Comparison of ENCODE assay signal across 11 cellular contexts in the genomic region with DNA sequence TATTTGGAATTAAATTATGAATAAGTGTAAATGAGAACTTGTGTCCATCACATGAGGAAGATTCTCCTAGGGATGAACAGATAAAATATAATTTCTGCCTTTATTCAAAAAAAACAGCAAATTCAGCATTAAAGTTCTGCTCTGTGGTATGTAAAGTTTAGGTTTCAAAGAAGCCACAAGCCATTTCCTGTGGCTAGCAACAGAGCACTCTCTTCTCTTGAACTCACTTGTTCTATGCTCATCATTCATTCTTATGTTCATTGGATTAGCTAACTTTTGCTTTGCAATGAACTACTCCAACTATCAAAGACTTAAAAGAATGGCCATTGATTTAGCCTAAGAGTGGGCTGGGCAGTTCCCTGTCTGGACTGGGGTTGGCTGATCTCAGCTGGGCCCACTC. TPM values are rescaled to one million over a fixed set of nuclear protein-coding genes. Genes with fewer than 3 reads are reported as not detected.
A peak's percentile ranks its signal among the peaks of the same experiment; 100 is the strongest.
DNase-seq lines count a peak whose midpoint lies in the region; ATAC-seq and TF ChIP-seq lines count a peak whose summit lies in the region.
"Had no signal": no experiment of that assay in that cellular context is flagged by ENCODE, and none has a peak within 500 bp of the region (broad histone marks: within the 10 kb centered on the region; RNA-seq: fewer than 3 reads in every experiment).

No MANE protein-coding gene starts in this region.

- no peak for TF ChIP-seq POLR2A in stomach (IDR thresholded peaks at IDR 0.05)

- H3K27me3 Mint-ChIP-seq in CD4-positive, alpha-beta memory T cell = no peaks in the 10 kb centered on the region
- peaks cover 6% of the 10 kb centered on the region for H3K27me3 Mint-ChIP-seq in osteocyte (ENCODE audit: unreplicated experiment)

- peaks cover 23 to 37% (median 32%) of the 10 kb centered on the region in 4 donors for H3K4me1 Mint-ChIP-seq in CD4-positive, alpha-beta memory T cell
- H3K4me1 Mint-ChIP-seq in osteocyte (ENCODE audit: unreplicated experiment) = no peaks in the 10 kb centered on the region

- H3K27me3 ChIP-seq in CD4-positive, alpha-beta memory T cell (ENCODE audit: insufficient read depth, low read length) = no peaks in the 10 kb centered on the region
- H3K27me3 ChIP-seq in stomach = peaks cover 0 to 7% (median 0%) of the 10 kb centered on the region in 3 donors

- peak; percentile 42 to 64 (median 52) for DNase-seq in CD4-positive, alpha-beta memory T cell
- DNase-seq in OCI-LY7 (ENCODE audit: low spot score) = peak; percentile 41
- DNase-seq in stomach = no peak
- no peak for DNase-seq in kidney tubule cell (ENCODE audit: low spot score)
- no peak for DNase-seq in osteocyte (ENCODE audit: extremely low spot score, unreplicated experiment)
- no peak for DNase-seq in NCI-H128 (lab: John Stamatoyannopoulos, UW; ENCODE audit: unreplicated experiment)
- DNase-seq: activated effector memory CD4-positive, alpha-beta T cell treated with Interleukin-2 at 50 U/mL for 16 hours; OCI-M1 had no signal

- peaks cover 0 to 6% (median 0%) of the 10 kb centered on the region in 8 donors for H3K9me3 Mint-ChIP-seq in CD4-positive, alpha-beta memory T cell
- no peaks in the 10 kb centered on the region for H3K9me3 Mint-ChIP-seq in osteocyte (ENCODE audit: unreplicated experiment)

- peak; percentile 91 for ATAC-seq in GM19035 (IDR thresholded peaks at IDR 0.05; ENCODE audit: unreplicated experiment)
- ATAC-seq in HG02943 (IDR thresholded peaks at IDR 0.05; ENCODE audit: low read depth, unreplicated experiment) = peak; percentile 59

- peak overlapping the region; percentile 13 to 27 for H3K4me3 ChIP-seq in CD4-positive, alpha-beta memory T cell (ENCODE audit: low read length in 2 of 2)
- H3K4me3 ChIP-seq in OCI-LY7 (ENCODE audit: low read depth, low read length, poor library complexity, severe bottlenecking) = peak overlapping the region; percentile 38
- H3K4me3 ChIP-seq in stomach = no peak overlapping the region

- no peak overlapping the region for H3K27ac ChIP-seq in CD4-positive, alpha-beta memory T cell (ENCODE audit: low read depth, low read length)
- H3K27ac ChIP-seq in OCI-LY7 (ENCODE audit: low read depth, low read length, poor library complexity, severe bottlenecking) = peak overlapping the region; percentile 18
- H3K27ac ChIP-seq in stomach = no peak overlapping the region

- peaks cover 30% of the 10 kb centered on the region for H3K4me1 ChIP-seq in CD4-positive, alpha-beta memory T cell (ENCODE audit: insufficient read depth, low read length)
- peaks cover 47% of the 10 kb centered on the region for H3K4me1 ChIP-seq in OCI-LY7 (ENCODE audit: insufficient read depth, low read length, poor library complexity, severe bottlenecking)
- no peaks in the 10 kb centered on the region for H3K4me1 ChIP-seq in stomach

- BruUV-seq in OCI-LY7 (replicated peaks; lab: Mats Ljungman, UMichigan) = no TSS peak

- H3K36me3 Mint-ChIP-seq in CD4-positive, alpha-beta memory T cell = no peaks in the 10 kb centered on the region
- no peaks in the 10 kb centered on the region for H3K36me3 Mint-ChIP-seq in osteocyte (ENCODE audit: unreplicated experiment)

- H4K20me1 ChIP-seq in OCI-LY7 (ENCODE audit: insufficient read depth, low read length) = no peaks in the 10 kb centered on the region

- CTCF ChIA-PET in CD4-positive, alpha-beta memory T cell (lab: Charles Lee; ENCODE audit: partially characterized antibody) = no interaction called here
- CTCF ChIA-PET in OCI-LY7 (lab: Charles Lee; ENCODE audit: unreplicated experiment) = no interaction called here

- H3K9me3 ChIP-seq in CD4-positive, alpha-beta memory T cell (ENCODE audit: control insufficient read depth in 1 of 2, low read length in 2 of 2) = no peaks in the 10 kb centered on the region
- H3K9me3 ChIP-seq in OCI-LY7 (ENCODE audit: low read length) = 0 out of 2 replicates have a peak, but pooled peaks cover 4% of the 10 kb centered on the region
- peaks cover 0 to 10% (median 7%) of the 10 kb centered on the region in 4 donors for H3K9me3 ChIP-seq in stomach

- no peaks in the 10 kb centered on the region for H3K79me2 ChIP-seq in OCI-LY7 (ENCODE audit: insufficient read depth, low read depth, low read length)

- peak overlapping the region; percentile 26 to 78 (median 52) for H3K4me3 Mint-ChIP-seq in CD4-positive, alpha-beta memory T cell
- no peak overlapping the region for H3K4me3 Mint-ChIP-seq in osteocyte (ENCODE audit: unreplicated experiment)

- no peak for TF ChIP-seq CTCF in OCI-LY7 (conservative IDR thresholded peaks at IDR 0.05; ENCODE audit: low read length)
- TF ChIP-seq CTCF in stomach (IDR thresholded peaks at IDR 0.05) = no peak
- no peak for TF ChIP-seq CTCF in osteocyte (IDR thresholded peaks at IDR 0.05)

- H3K4me2 ChIP-seq in OCI-LY7 (ENCODE audit: low read length) = peak overlapping the region; percentile 65

- H3K27ac Mint-ChIP-seq in CD4-positive, alpha-beta memory T cell = peak overlapping the region in 5 of 7 donors; percentile 8 to 71 (median 21)
- H3K27ac Mint-ChIP-seq in osteocyte (ENCODE audit: unreplicated experiment) = no peak overlapping the region

- no peak for TF ChIP-seq EP300 in stomach (IDR thresholded peaks at IDR 0.05)

- no peaks in the 10 kb centered on the region for H3K36me3 ChIP-seq in CD4-positive, alpha-beta memory T cell (ENCODE audit: insufficient read depth, low read length)
- H3K36me3 ChIP-seq in OCI-LY7 (ENCODE audit: insufficient read depth, low read length) = no peaks in the 10 kb centered on the region
- H3K36me3 ChIP-seq in stomach = no peaks in the 10 kb centered on the region

- POLR2A ChIA-PET in CD4-positive, alpha-beta memory T cell (lab: Charles Lee; ENCODE audit: partially characterized antibody) = interaction anchor here (1.8 kb wide), 1 partner anchor 21 kb away, joined by 11 read pairs; the partner anchor contains the start of gene SNRPB2
- POLR2A ChIA-PET in OCI-LY7 (lab: Charles Lee) = interaction anchor here (0.5 to 10.9 kb wide), 4 partner anchors 10 to 29 kb away, joined by 3 to 82 read pairs (median 5); partner anchors contain the start of gene SNRPB2

- no peaks in the 10 kb centered on the region for H3K9me2 ChIP-seq in OCI-LY7 (ENCODE audit: insufficient read depth, low read length)

- intact Hi-C loops in CD4-positive, alpha-beta memory T cell (cut with micrococcal nuclease) = loop anchor here (1.0 kb wide), 1 partner anchor 21 kb away; the partner anchor contains the start of gene SNRPB2
- intact Hi-C loops in OCI-LY7 (cut with micrococcal nuclease; ENCODE audit: unreplicated experiment) (no loop called here), stomach (cut with DNase I; ENCODE audit: low total_unique reads) (no loop called here)

- H2AFZ ChIP-seq in OCI-LY7 (ENCODE audit: low read length) = peak overlapping the region; percentile 65; the same call in 1 of the 2 replicates

RNA-seq across cellular contexts. Expression of gene SNRPB2, which starts 20.8 kb away (rescaled TPM):
- total RNA-seq in CD4-positive, alpha-beta memory T cell = 10 to 100 TPM; 45.6 to 49.0 TPM
- polyA plus RNA-seq in CD4-positive, alpha-beta memory T cell = 100 to 1,000 TPM in 1 of 2 donors, 10 to 100 TPM in 1; 90.2 to 103 TPM
- total RNA-seq in OCI-LY7 (2014; rRNA removed; shearing (Covaris generic)) = 50.0 and 50.9 TPM in 2 replicates
- 87.8 and 97.2 TPM in 2 replicates for total RNA-seq in OCI-LY7 (2022)
- total RNA-seq in stomach = 10 to 100 TPM in 2 of 5 donors, 1 to 10 TPM in 2, not detected in 1; 2.6 to 49.6 (median 11.6) TPM
- 10 to 100 TPM; 44.4 to 67.4 (median 47.6) TPM for polyA plus RNA-seq in stomach
- 57.6 and 58.4 TPM in 2 replicates for total RNA-seq in osteocyte

RNA-seq across cellular contexts. Expression of gene OTOR, which starts 39.1 kb away (rescaled TPM):
- not detected for total RNA-seq in CD4-positive, alpha-beta memory T cell
- not detected for polyA plus RNA-seq in CD4-positive, alpha-beta memory T cell
- total RNA-seq in OCI-LY7 (2014; rRNA removed; shearing (Covaris generic)) = not detected in 2 replicates
- not detected in 2 replicates for total RNA-seq in OCI-LY7 (2022)
- total RNA-seq in stomach = not detected
- not detected for polyA plus RNA-seq in stomach
- not detected in 2 replicates for total RNA-seq in osteocyte
- total RNA-seq: mononuclear cell had no signal

Comparison
In these comparisons a context has a peak if more than half of its experiments do, and no peak if none do; other contexts are left out.
1. DNase-seq: peak in CD4-positive, alpha-beta memory T cell (5 of 5) and OCI-LY7 (single experiment); none in stomach (single experiment), kidney tubule cell (single experiment), osteocyte (single experiment) and NCI-H128 (single experiment).
2. H3K4me3 ChIP-seq: peak in CD4-positive, alpha-beta memory T cell (2 of 2) and OCI-LY7 (single experiment); none in stomach (0 of 4).